ENCODE assay signal across 8 cellular contexts in genomic region chr11:35158371-35159081, GRCh38. TPM values are rescaled to one million over a fixed set of nuclear protein-coding genes. Genes with fewer than 3 reads are reported as not detected.
DNase-seq lines count a peak whose midpoint lies in the region; ATAC-seq and TF ChIP-seq lines count a peak whose summit lies in the region.

No MANE protein-coding gene starts in this region.

- peak; percentile 64 to 89 (median 70) for ATAC-seq in heart right ventricle
- peak; percentile 64 to 75 for ATAC-seq in gastrocnemius medialis
- ATAC-seq in HG03457 (IDR thresholded peaks at IDR 0.05; ENCODE audit: unreplicated experiment) = no peak
- ATAC-seq in HG02678 (IDR thresholded peaks at IDR 0.05; ENCODE audit: unreplicated experiment) = no peak

- TF ChIP-seq POLR2A in gastrocnemius medialis (IDR thresholded peaks at IDR 0.05) = no peak

- TF ChIP-seq CTCF in VCaP (conservative IDR thresholded peaks at IDR 0.05) (no peak), heart right ventricle (IDR thresholded peaks at IDR 0.05) (no peak), gastrocnemius medialis (IDR thresholded peaks at IDR 0.05 in 4 of 5, conservative IDR thresholded peaks at IDR 0.05 in 1 of 5) (no peak)

- H3K9me2 ChIP-seq in GM23248 (ENCODE audit: insufficient read depth) = no peaks in the 10 kb centered on the region
- no peaks in the 10 kb centered on the region for H3K9me2 ChIP-seq in Karpas-422 (replicated peaks; ENCODE audit: insufficient read depth, low read length)

- H2AFZ ChIP-seq in GM23248 = no peak overlapping the region
- H2AFZ ChIP-seq in Karpas-422 (ENCODE audit: low read length) = no peak overlapping the region

- H3K27me3 ChIP-seq in GM23248 (replicated peaks; ENCODE audit: insufficient read depth) = no peaks in the 10 kb centered on the region
- H3K27me3 ChIP-seq in heart right ventricle = no peaks in the 10 kb centered on the region
- H3K27me3 ChIP-seq in gastrocnemius medialis = no peaks in the 10 kb centered on the region
- no peaks in the 10 kb centered on the region for H3K27me3 ChIP-seq in Karpas-422 (ENCODE audit: low read length)

- peak overlapping the region; percentile 54 for H3K27ac ChIP-seq in GM23248
- H3K27ac ChIP-seq in VCaP = peak overlapping the region; percentile 80
- H3K27ac ChIP-seq in heart right ventricle = peak overlapping the region; percentile 13 to 75 (median 46)
- H3K27ac ChIP-seq in gastrocnemius medialis = peak overlapping the region; percentile 13 to 47 (median 30)
- no peak overlapping the region for H3K27ac ChIP-seq in Karpas-422 (ENCODE audit: low read length)

- 22 to 27% methylated on average over 6 of the region's 6 CpGs for WGBS in GM23248 (ENCODE audit: low coverage in 1 of 2, low lambda C conversion rate in 2 of 2, missing lambda C conversion rate in 2 of 2), 2 experiments
- 48 to 57% methylated on average over 6 of the region's 6 CpGs for WGBS in heart right ventricle, 2 donors

- H3K9ac ChIP-seq in GM23248 (peak overlapping the region; percentile 39), Karpas-422 (ENCODE audit: low read length) (no peak overlapping the region)

- peak; percentile 50 for DNase-seq in GM23248
- DNase-seq in heart right ventricle = peak in 1 of 2 donors; percentile 44
- peak; percentile 43 to 48 for DNase-seq in gastrocnemius medialis
- no peak for DNase-seq in Karpas-422
- no peak for DNase-seq in GF-D8 (lab: John Stamatoyannopoulos, UW)

- H3K9me3 ChIP-seq in GM23248 (ENCODE audit: low read depth) (no peaks in the 10 kb centered on the region), heart right ventricle (no peaks in the 10 kb centered on the region), gastrocnemius medialis (no peaks in the 10 kb centered on the region), Karpas-422 (ENCODE audit: low read length) (no peaks in the 10 kb centered on the region)

- H3K4me1 ChIP-seq in GM23248 (ENCODE audit: insufficient read depth) (peaks cover 79% of the 10 kb centered on the region), heart right ventricle (peaks cover 0 to 98% (median 29%) of the 10 kb centered on the region in 9 donors), gastrocnemius medialis (peaks cover 8 to 29% of the 10 kb centered on the region in 2 donors), Karpas-422 (ENCODE audit: low read length) (peaks cover 8% of the 10 kb centered on the region)

- peaks cover 96% of the 10 kb centered on the region for H3F3A ChIP-seq in GM23248 (ENCODE audit: insufficient read depth)

- H3K36me3 ChIP-seq in GM23248 (ENCODE audit: low read depth) = peaks cover 51% of the 10 kb centered on the region
- H3K36me3 ChIP-seq in heart right ventricle = peaks cover 0 to 28% (median 0%) of the 10 kb centered on the region in 9 donors
- H3K36me3 ChIP-seq in gastrocnemius medialis = no peaks in the 10 kb centered on the region
- no peaks in the 10 kb centered on the region for H3K36me3 ChIP-seq in Karpas-422 (ENCODE audit: insufficient read depth, low read length)

- peak overlapping the region; percentile 49 for H3K4me2 ChIP-seq in GM23248 (ENCODE audit: unreplicated experiment)
- H3K4me2 ChIP-seq in Karpas-422 (ENCODE audit: low read depth, low read length, poor library complexity, severe bottlenecking) = no peak overlapping the region

- intact Hi-C loops in heart right ventricle (cut with DNase I) = loop anchor here in 1 of 10 donors (5.0 kb wide), 1 partner anchor 71 kb away; no protein-coding TSS in a partner anchor
- intact Hi-C loops in gastrocnemius medialis (cut with DNase I; ENCODE audit: low total_unique reads) = no loop called here

- H4K20me1 ChIP-seq in GM23248 (ENCODE audit: insufficient read depth) (peaks cover 28% of the 10 kb centered on the region), Karpas-422 (ENCODE audit: insufficient read depth, low read depth, low read length) (no peaks in the 10 kb centered on the region)

- in situ Hi-C loops in GM23248 (cut with MboI) = no loop called here
- in situ Hi-C loops in gastrocnemius medialis (cut with MboI; ENCODE audit: low sequenced_read_pairs in 4 of 4) = loop anchor here in 1 of 4 donors (10.0 kb wide), 1 partner anchor 56 kb away; no protein-coding TSS in a partner anchor

- peak overlapping the region; percentile 31; the same call in 1 of the 2 replicates for H3K4me3 ChIP-seq in GM23248
- no peak overlapping the region for H3K4me3 ChIP-seq in heart right ventricle
- no peak overlapping the region for H3K4me3 ChIP-seq in gastrocnemius medialis
- no peak overlapping the region for H3K4me3 ChIP-seq in Karpas-422 (ENCODE audit: low read length)

- H3K79me2 ChIP-seq in GM23248 (ENCODE audit: insufficient read depth) (peaks cover 100% of the 10 kb centered on the region), Karpas-422 (ENCODE audit: low read length) (no peaks in the 10 kb centered on the region)

RNA-seq across cellular contexts. Expression of gene CD44, which starts 19.6 kb away (rescaled TPM):
- total RNA-seq in GM23248 (2014; rRNA removed; shearing (Covaris generic)) = 405 and 506 TPM in 2 replicates
- polyA plus RNA-seq in GM23248 (2016; fragmentation: Nextera tagmentation; extraction: Ambion mirVana) (519 and 523 TPM in 2 replicates), heart right ventricle (10 to 100 TPM in 1 of 2 donors, 1 to 10 TPM in 1; 7.0 to 18.8 TPM)
- total RNA-seq in heart right ventricle (100 to 1,000 TPM in 1 of 10 donors, 10 to 100 TPM in 9; 18.9 to 104 (median 27.1) TPM), gastrocnemius medialis (10 to 100 TPM; 19.5 to 32.5 (median 29.2) TPM)
- total RNA-seq in Karpas-422 (2014; rRNA removed; shearing (Covaris generic); ENCODE audit: low replicate concordance) = 0.58 and 0.86 TPM in 2 replicates

Comparison
In these comparisons a context has a peak if more than half of its experiments do, and no peak if none do; other contexts are left out.
1. DNase-seq: peak in GM23248 (single experiment) and gastrocnemius medialis (2 of 2); none in Karpas-422 (single experiment) and GF-D8 (single experiment).
2. ATAC-seq: peak in heart right ventricle (8 of 8) and gastrocnemius medialis (2 of 2); none in HG03457 (single experiment) and HG02678 (single experiment).
3. RNA of gene CD44, which starts 19.6 kb away (total RNA-seq): 405 to 506 TPM in GM23248, 19.5 to 32.5 TPM in gastrocnemius medialis and 18.9 to 104 TPM in heart right ventricle; 0.58 to 0.86 TPM in Karpas-422; every median in the first group is over 10 times any median in the second.